8 cellular contexts compared by ENCODE assay signal in the genomic region with DNA sequence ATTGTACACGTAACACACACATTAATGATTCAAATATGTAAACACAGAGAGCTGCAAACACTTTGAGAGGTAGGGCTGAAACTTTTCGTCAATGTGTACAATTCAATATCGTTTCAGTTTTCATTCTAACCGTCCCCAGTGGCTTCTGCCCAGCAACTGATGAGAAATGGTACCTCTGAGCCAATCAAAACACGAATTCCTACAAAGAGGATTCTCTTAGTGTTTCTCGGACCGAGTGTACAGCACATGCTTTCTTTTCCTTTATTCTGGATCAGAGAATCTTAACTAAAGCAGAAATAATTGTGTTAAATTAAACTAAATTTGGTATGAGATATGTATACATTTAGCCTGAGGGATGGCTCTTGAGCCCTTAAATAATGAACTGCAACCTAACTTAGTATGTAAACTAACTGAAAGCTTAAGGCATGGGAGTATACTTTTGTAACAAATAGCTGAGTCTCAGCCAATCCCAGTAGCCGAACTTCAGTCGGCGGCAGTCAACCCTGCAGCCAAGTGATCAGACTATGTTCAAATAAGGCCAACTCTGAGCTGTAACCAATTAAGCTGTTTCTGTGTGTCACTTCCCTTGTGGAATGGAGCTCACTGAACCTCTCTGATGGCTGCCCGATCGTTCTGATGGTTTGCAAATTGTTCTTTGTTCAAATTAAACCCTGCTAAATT. TPM values are rescaled to one million over a fixed set of nuclear protein-coding genes. Genes with fewer than 3 reads are reported as not detected.
A peak's percentile ranks its signal among the peaks of the same experiment; 100 is the strongest.
DNase-seq lines count a peak whose midpoint lies in the region; ATAC-seq and FAIRE-seq lines count a peak whose summit lies in the region.

No MANE protein-coding gene starts in this region.

- peak overlapping the region; percentile 94 for H3K27ac ChIP-seq in ACC112 (ENCODE audit: low read depth, low read length)

- POLR2A ChIA-PET in activated CD4-positive, alpha-beta T cell treated with anti-CD3 and anti-CD28 coated beads for 36 hours (lab: Charles Lee): interaction anchor here (0.6 to 1.5 kb wide), 12 partner anchors 12 to 448 kb away, joined by 3 to 6 read pairs (median 3); partner anchors contain the start of gene HMGN4

- H3K36me3 ChIP-seq in ACC112 (ENCODE audit: insufficient read depth, low read length): peaks cover 7% of the 10 kb centered on the region

- ATAC-seq in GM18870 (IDR thresholded peaks at IDR 0.05; ENCODE audit: unreplicated experiment) (peak; percentile 89), HG03108 (IDR thresholded peaks at IDR 0.05; ENCODE audit: unreplicated experiment) (peak; percentile 93)
- peak; percentile 94 for ATAC-seq in activated CD4-positive, alpha-beta T cell treated with anti-CD3 and anti-CD28 coated beads for 36 hours

- intact Hi-C loops in activated CD4-positive, alpha-beta T cell treated with anti-CD3 and anti-CD28 coated beads for 36 hours (cut with DNase I, micrococcal nuclease): loop anchor here (1.0 to 5.0 kb wide), 8 partner anchors 17 to 132 kb away; partner anchors contain the start of genes BTN2A1 (in 2 of the 2) and BTN3A2 (in 2 of the 2)

- H3K4me1 Mint-ChIP-seq in activated CD4-positive, alpha-beta T cell treated with anti-CD3 and anti-CD28 coated beads for 36 hours: peaks cover 38% of the 10 kb centered on the region

- H3K4me3 Mint-ChIP-seq in activated CD4-positive, alpha-beta T cell treated with anti-CD3 and anti-CD28 coated beads for 36 hours: peak overlapping the region; percentile 100

- H3K79me2 ChIP-seq in ACC112 (ENCODE audit: control insufficient read depth, insufficient read depth, low read length, unreplicated experiment): no peaks in the 10 kb centered on the region

- peak overlapping the region; percentile 88 for H3K4me3 ChIP-seq in ACC112 (ENCODE audit: low read depth, low read length)

- H3K27ac Mint-ChIP-seq in activated CD4-positive, alpha-beta T cell treated with anti-CD3 and anti-CD28 coated beads for 36 hours: peak overlapping the region; percentile 100

- peaks cover 14% of the 10 kb centered on the region for H3K9me3 Mint-ChIP-seq in activated CD4-positive, alpha-beta T cell treated with anti-CD3 and anti-CD28 coated beads for 36 hours (ENCODE audit: low read depth)

- peaks cover 34% of the 10 kb centered on the region for H3K36me3 Mint-ChIP-seq in activated CD4-positive, alpha-beta T cell treated with anti-CD3 and anti-CD28 coated beads for 36 hours (ENCODE audit: low read depth)

- DNase-seq in NCI-H510A (lab: John Stamatoyannopoulos, UW) (peak; percentile 76), left kidney (ENCODE audit: low read depth, low spot score) (peak; percentile 91)
- DNase-seq in activated CD4-positive, alpha-beta T cell treated with anti-CD3 and anti-CD28 coated beads for 36 hours: peak; percentile 86
- peak; percentile 71 for DNase-seq in stimulated activated CD4-positive, alpha-beta T cell treated with anti-CD3 and anti-CD28 coated beads, Interleukin-2, amount 100 ng/mL, for 4 hours (ENCODE audit: low read depth)

- H2AFZ ChIP-seq in ACC112 (ENCODE audit: low read length, unreplicated experiment): peak overlapping the region; percentile 92

- CTCF ChIA-PET in activated CD4-positive, alpha-beta T cell treated with anti-CD3 and anti-CD28 coated beads for 36 hours (lab: Charles Lee): interaction anchor here (0.7 to 2.3 kb wide), 9 partner anchors 9 to 1394 kb away, joined by 3 to 9 read pairs (median 3); a partner anchor contains a TSS

- H3K27me3 ChIP-seq in ACC112 (ENCODE audit: insufficient read depth, low read length): no peaks in the 10 kb centered on the region

- peak; percentile 80 for FAIRE-seq in colon (lab: Jason Lieb, UNC)

- H3K27me3 Mint-ChIP-seq in activated CD4-positive, alpha-beta T cell treated with anti-CD3 and anti-CD28 coated beads for 36 hours: no peaks in the 10 kb centered on the region

- H3K4me1 ChIP-seq in ACC112 (ENCODE audit: control insufficient read depth, insufficient read depth, low read length, unreplicated experiment): peaks cover 26% of the 10 kb centered on the region

RNA-seq across cellular contexts. Expression of gene BTN2A1, which starts 16.1 kb away (rescaled TPM):
- total RNA-seq in activated CD4-positive, alpha-beta T cell treated with anti-CD3 and anti-CD28 coated beads for 36 hours: 10 to 100 TPM; 17.3 to 17.5 TPM

RNA-seq across cellular contexts. Expression of gene BTN1A1, which starts 26.2 kb away (rescaled TPM):
- total RNA-seq in activated CD4-positive, alpha-beta T cell treated with anti-CD3 and anti-CD28 coated beads for 36 hours: not detected

RNA-seq across cellular contexts. Expression of gene BTN3A3, which starts 33.6 kb away (rescaled TPM):
- 10 to 100 TPM; 33.3 to 34.1 TPM for total RNA-seq in activated CD4-positive, alpha-beta T cell treated with anti-CD3 and anti-CD28 coated beads for 36 hours

Comparison
In these comparisons a context has a peak if more than half of its experiments do, and no peak if none do; other contexts are left out.
1. Peak in every context shown above with its lines: DNase-seq, ATAC-seq, H3K4me3 ChIP-seq and H3K27ac ChIP-seq.